Comparison of ENCODE assay signal across 1 cellular context in genomic region chr3:52197842-52198625, GRCh38.
TF ChIP-seq lines count a peak whose summit lies in the region.

Gene ALAS1, plus strand, starts transcription at chr3:52198160. Its CDS starts 1,082 bp downstream, at chr3:52199242.

TF ChIP-seq in HepG2, 621 proteins besides CTCF, POLR2A, EP300 and RAD21 (continued from another document and continues in another):
- TF ChIP-seq, protein P1, sequence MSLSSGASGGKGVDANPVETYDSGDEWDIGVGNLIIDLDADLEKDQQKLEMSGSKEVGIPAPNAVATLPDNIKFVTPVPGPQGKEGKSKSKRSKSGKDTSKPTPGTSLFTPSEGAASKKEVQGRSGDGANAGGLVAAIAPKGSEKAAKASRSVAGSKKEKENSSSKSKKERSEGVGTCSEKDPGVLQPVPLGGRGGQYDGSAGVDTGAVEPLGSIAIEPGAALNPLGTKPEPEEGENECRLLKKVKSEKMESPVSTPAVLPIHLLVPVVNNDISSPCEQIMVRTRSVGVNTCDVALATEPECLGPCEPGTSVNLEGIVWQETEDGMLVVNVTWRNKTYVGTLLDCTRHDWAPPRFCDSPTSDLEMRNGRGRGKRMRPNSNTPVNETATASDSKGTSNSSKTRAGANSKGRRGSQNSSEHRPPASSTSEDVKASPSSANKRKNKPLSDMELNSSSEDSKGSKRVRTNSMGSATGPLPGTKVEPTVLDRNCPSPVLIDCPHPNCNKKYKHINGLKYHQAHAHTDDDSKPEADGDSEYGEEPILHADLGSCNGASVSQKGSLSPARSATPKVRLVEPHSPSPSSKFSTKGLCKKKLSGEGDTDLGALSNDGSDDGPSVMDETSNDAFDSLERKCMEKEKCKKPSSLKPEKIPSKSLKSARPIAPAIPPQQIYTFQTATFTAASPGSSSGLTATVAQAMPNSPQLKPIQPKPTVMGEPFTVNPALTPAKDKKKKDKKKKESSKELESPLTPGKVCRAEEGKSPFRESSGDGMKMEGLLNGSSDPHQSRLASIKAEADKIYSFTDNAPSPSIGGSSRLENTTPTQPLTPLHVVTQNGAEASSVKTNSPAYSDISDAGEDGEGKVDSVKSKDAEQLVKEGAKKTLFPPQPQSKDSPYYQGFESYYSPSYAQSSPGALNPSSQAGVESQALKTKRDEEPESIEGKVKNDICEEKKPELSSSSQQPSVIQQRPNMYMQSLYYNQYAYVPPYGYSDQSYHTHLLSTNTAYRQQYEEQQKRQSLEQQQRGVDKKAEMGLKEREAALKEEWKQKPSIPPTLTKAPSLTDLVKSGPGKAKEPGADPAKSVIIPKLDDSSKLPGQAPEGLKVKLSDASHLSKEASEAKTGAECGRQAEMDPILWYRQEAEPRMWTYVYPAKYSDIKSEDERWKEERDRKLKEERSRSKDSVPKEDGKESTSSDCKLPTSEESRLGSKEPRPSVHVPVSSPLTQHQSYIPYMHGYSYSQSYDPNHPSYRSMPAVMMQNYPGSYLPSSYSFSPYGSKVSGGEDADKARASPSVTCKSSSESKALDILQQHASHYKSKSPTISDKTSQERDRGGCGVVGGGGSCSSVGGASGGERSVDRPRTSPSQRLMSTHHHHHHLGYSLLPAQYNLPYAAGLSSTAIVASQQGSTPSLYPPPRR (CRISPR knock-in tag; IDR thresholded peaks at IDR 0.05; ENCODE audit: borderline replicate concordance) = peak; percentile 50; the same call in 1 of the 2 replicates
- TF ChIP-seq ELF1 (CRISPR knock-in tag; IDR thresholded peaks at IDR 0.05) (peak; percentile 67; the same call in 1 of the 2 replicates), ZNF484 (CRISPR knock-in tag; IDR thresholded peaks at IDR 0.05; ENCODE audit: borderline replicate concordance, low read depth) (no peak), RCOR2 (CRISPR knock-in tag; IDR thresholded peaks at IDR 0.05) (no peak), NR0B2 (CRISPR knock-in tag; IDR thresholded peaks at IDR 0.05) (no peak), DR1 (CRISPR knock-in tag; IDR thresholded peaks at IDR 0.05) (peak; percentile 98), LBX2 (CRISPR knock-in tag; IDR thresholded peaks at IDR 0.05; ENCODE audit: borderline replicate concordance) (peak; percentile 83; the same call in 1 of the 2 replicates), HOXA7 (CRISPR knock-in tag; IDR thresholded peaks at IDR 0.05) (no peak), ZNF691 (CRISPR knock-in tag; IDR thresholded peaks at IDR 0.05; ENCODE audit: borderline replicate concordance, low read depth) (0 out of 2 replicates have a peak, but pooled peaks have one; percentile 82), PRMT3 (CRISPR knock-in tag; IDR thresholded peaks at IDR 0.05; ENCODE audit: borderline replicate concordance, low read depth) (peak; percentile 69; the same call in 1 of the 2 replicates), ZFY (CRISPR knock-in tag; IDR thresholded peaks at IDR 0.05) (peak; percentile 86), BORCS8-MEF2B (CRISPR knock-in tag; IDR thresholded peaks at IDR 0.05) (peak; percentile 71), ZNF790 (CRISPR knock-in tag; IDR thresholded peaks at IDR 0.05; ENCODE audit: borderline replicate concordance) (0 out of 2 replicates have a peak, but pooled peaks have one; percentile 46), ZNF747 (CRISPR knock-in tag; IDR thresholded peaks at IDR 0.05; ENCODE audit: borderline replicate concordance) (peak; percentile 56; the same call in 1 of the 2 replicates), NCOA5 (CRISPR knock-in tag; IDR thresholded peaks at IDR 0.05) (no peak), ZC3H4 (CRISPR knock-in tag; IDR thresholded peaks at IDR 0.05; ENCODE audit: borderline replicate concordance) (no peak), ZNF33A (CRISPR knock-in tag; IDR thresholded peaks at IDR 0.05; ENCODE audit: borderline replicate concordance) (no peak), ZNF570 (CRISPR knock-in tag; IDR thresholded peaks at IDR 0.05; ENCODE audit: borderline replicate concordance) (0 out of 2 replicates have a peak, but pooled peaks have one; percentile 67), MTF2 (CRISPR knock-in tag; IDR thresholded peaks at IDR 0.05; ENCODE audit: borderline replicate concordance) (no peak), PCBP2 (optimal IDR thresholded peaks at IDR 0.05; ENCODE audit: low read depth, low read length, poor library complexity, severe bottlenecking) (no peak), ZNF460 (CRISPR knock-in tag; IDR thresholded peaks at IDR 0.05; ENCODE audit: borderline replicate concordance) (no peak), HES4 (CRISPR knock-in tag; IDR thresholded peaks at IDR 0.05; ENCODE audit: borderline replicate concordance) (peak; percentile 74; the same call in 1 of the 2 replicates), ZNF709 (CRISPR knock-in tag; IDR thresholded peaks at IDR 0.05) (peak; percentile 72), TEAD2 (CRISPR knock-in tag; IDR thresholded peaks at IDR 0.05) (no peak), POLR2AphosphoS5 (IDR thresholded peaks at IDR 0.05; ENCODE audit: low read depth, low read length) (peak; percentile 94), FOXA3 (CRISPR knock-in tag; IDR thresholded peaks at IDR 0.05) (0 out of 2 replicates have a peak, but pooled peaks have one; percentile 5), ZNF232 (CRISPR knock-in tag; IDR thresholded peaks at IDR 0.05; ENCODE audit: borderline replicate concordance) (peak; percentile 76), ARNT (IDR thresholded peaks at IDR 0.05) (no peak), BRD4 (CRISPR knock-in tag; IDR thresholded peaks at IDR 0.05) (peak; percentile 47; the same call in 1 of the 2 replicates), ZFP1 (CRISPR knock-in tag; IDR thresholded peaks at IDR 0.05) (no peak), DZIP1 (CRISPR knock-in tag; IDR thresholded peaks at IDR 0.05) (0 out of 2 replicates have a peak, but pooled peaks have one; percentile 56), ZNF792 (CRISPR knock-in tag; IDR thresholded peaks at IDR 0.05) (peak; percentile 84), ZNF883 (CRISPR knock-in tag; IDR thresholded peaks at IDR 0.05; ENCODE audit: not compliant biosample characterization) (peak; percentile 19), ELF3 (CRISPR knock-in tag; IDR thresholded peaks at IDR 0.05) (peak; percentile 58), ZFP90 (CRISPR knock-in tag; IDR thresholded peaks at IDR 0.05; ENCODE audit: borderline replicate concordance) (no peak), KDM3A (CRISPR knock-in tag; IDR thresholded peaks at IDR 0.05; ENCODE audit: low read depth) (peak; percentile 43; the same call in 1 of the 2 replicates)
- TF ChIP-seq, protein P2, sequence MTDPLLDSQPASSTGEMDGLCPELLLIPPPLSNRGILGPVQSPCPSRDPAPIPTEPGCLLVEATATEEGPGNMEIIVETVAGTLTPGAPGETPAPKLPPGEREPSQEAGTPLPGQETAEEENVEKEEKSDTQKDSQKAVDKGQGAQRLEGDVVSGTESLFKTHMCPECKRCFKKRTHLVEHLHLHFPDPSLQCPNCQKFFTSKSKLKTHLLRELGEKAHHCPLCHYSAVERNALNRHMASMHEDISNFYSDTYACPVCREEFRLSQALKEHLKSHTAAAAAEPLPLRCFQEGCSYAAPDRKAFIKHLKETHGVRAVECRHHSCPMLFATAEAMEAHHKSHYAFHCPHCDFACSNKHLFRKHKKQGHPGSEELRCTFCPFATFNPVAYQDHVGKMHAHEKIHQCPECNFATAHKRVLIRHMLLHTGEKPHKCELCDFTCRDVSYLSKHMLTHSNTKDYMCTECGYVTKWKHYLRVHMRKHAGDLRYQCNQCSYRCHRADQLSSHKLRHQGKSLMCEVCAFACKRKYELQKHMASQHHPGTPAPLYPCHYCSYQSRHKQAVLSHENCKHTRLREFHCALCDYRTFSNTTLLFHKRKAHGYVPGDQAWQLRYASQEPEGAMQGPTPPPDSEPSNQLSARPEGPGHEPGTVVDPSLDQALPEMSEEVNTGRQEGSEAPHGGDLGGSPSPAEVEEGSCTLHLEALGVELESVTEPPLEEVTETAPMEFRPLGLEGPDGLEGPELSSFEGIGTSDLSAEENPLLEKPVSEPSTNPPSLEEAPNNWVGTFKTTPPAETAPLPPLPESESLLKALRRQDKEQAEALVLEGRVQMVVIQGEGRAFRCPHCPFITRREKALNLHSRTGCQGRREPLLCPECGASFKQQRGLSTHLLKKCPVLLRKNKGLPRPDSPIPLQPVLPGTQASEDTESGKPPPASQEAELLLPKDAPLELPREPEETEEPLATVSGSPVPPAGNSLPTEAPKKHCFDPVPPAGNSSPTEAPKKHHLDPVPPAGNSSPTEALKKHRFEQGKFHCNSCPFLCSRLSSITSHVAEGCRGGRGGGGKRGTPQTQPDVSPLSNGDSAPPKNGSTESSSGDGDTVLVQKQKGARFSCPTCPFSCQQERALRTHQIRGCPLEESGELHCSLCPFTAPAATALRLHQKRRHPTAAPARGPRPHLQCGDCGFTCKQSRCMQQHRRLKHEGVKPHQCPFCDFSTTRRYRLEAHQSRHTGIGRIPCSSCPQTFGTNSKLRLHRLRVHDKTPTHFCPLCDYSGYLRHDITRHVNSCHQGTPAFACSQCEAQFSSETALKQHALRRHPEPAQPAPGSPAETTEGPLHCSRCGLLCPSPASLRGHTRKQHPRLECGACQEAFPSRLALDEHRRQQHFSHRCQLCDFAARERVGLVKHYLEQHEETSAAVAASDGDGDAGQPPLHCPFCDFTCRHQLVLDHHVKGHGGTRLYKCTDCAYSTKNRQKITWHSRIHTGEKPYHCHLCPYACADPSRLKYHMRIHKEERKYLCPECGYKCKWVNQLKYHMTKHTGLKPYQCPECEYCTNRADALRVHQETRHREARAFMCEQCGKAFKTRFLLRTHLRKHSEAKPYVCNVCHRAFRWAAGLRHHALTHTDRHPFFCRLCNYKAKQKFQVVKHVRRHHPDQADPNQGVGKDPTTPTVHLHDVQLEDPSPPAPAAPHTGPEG (CRISPR knock-in tag; IDR thresholded peaks at IDR 0.05) = no peak; the same call in 1 of the 2 replicates
- TF ChIP-seq, protein P3, sequence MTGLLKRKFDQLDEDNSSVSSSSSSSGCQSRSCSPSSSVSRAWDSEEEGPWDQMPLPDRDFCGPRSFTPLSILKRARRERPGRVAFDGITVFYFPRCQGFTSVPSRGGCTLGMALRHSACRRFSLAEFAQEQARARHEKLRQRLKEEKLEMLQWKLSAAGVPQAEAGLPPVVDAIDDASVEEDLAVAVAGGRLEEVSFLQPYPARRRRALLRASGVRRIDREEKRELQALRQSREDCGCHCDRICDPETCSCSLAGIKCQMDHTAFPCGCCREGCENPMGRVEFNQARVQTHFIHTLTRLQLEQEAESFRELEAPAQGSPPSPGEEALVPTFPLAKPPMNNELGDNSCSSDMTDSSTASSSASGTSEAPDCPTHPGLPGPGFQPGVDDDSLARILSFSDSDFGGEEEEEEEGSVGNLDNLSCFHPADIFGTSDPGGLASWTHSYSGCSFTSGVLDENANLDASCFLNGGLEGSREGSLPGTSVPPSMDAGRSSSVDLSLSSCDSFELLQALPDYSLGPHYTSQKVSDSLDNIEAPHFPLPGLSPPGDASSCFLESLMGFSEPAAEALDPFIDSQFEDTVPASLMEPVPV (CRISPR knock-in tag; IDR thresholded peaks at IDR 0.05) = 0 out of 2 replicates have a peak, but pooled peaks have one; percentile 56
- TF ChIP-seq, protein P4, sequence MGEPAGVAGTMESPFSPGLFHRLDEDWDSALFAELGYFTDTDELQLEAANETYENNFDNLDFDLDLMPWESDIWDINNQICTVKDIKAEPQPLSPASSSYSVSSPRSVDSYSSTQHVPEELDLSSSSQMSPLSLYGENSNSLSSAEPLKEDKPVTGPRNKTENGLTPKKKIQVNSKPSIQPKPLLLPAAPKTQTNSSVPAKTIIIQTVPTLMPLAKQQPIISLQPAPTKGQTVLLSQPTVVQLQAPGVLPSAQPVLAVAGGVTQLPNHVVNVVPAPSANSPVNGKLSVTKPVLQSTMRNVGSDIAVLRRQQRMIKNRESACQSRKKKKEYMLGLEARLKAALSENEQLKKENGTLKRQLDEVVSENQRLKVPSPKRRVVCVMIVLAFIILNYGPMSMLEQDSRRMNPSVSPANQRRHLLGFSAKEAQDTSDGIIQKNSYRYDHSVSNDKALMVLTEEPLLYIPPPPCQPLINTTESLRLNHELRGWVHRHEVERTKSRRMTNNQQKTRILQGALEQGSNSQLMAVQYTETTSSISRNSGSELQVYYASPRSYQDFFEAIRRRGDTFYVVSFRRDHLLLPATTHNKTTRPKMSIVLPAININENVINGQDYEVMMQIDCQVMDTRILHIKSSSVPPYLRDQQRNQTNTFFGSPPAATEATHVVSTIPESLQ (CRISPR knock-in tag; conservative IDR thresholded peaks at IDR 0.05) = 0 out of 2 replicates have a peak, but pooled peaks have one; percentile 64
- TF ChIP-seq, protein P5, sequence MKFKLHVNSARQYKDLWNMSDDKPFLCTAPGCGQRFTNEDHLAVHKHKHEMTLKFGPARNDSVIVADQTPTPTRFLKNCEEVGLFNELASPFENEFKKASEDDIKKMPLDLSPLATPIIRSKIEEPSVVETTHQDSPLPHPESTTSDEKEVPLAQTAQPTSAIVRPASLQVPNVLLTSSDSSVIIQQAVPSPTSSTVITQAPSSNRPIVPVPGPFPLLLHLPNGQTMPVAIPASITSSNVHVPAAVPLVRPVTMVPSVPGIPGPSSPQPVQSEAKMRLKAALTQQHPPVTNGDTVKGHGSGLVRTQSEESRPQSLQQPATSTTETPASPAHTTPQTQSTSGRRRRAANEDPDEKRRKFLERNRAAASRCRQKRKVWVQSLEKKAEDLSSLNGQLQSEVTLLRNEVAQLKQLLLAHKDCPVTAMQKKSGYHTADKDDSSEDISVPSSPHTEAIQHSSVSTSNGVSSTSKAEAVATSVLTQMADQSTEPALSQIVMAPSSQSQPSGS (CRISPR knock-in tag; IDR thresholded peaks at IDR 0.05) = peak; percentile 49; the same call in 1 of the 2 replicates
